In the genomic region with DNA sequence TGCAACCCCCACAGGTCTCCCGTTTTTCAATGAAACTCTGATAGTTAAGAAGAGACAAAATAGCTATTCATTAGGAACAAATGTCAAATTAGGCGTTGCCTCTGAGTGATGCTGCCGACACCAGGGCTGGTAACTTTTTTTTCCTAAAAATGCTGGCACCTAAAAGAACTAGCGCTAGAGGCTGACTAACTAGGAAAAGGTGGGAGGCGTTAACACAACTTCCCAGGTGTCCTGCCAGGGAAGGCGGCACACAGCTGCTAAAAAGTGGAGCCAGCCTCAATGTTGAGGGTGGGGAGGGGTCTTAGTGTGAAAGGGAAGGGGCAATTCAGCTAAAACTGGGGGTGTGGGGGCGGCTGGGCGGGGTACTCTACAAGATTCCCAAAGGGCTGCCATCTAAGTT, we compare ENCODE assay signal across 18 cellular contexts. TPM values are rescaled to one million over a fixed set of nuclear protein-coding genes. Genes with fewer than 3 reads are reported as not detected.
DNase-seq lines count a peak whose midpoint lies in the region; ATAC-seq, FAIRE-seq and TF ChIP-seq lines count a peak whose summit lies in the region.
"Had no signal": no experiment of that assay in that cellular context is flagged by ENCODE, and none has a peak within 500 bp of the region (broad histone marks: within the 10 kb centered on the region; RNA-seq: fewer than 3 reads in every experiment).

No MANE protein-coding gene starts in this region.

- no peaks in the 10 kb centered on the region for H3K79me2 ChIP-seq in H1 (ENCODE audit: control insufficient read depth in 1 of 2, insufficient read depth in 2 of 2, low read length in 2 of 2)

- no peak overlapping the region for H2BK12ac ChIP-seq in H1 (ENCODE audit: low read depth, low read length)

- intact Hi-C loops in Right ventricle myocardium inferior (cut with DNase I) (loop anchor here (10.0 kb wide), 1 partner anchor 281 kb away; no protein-coding TSS in a partner anchor), transverse colon (cut with DNase I; ENCODE audit: low total_unique reads) (loop anchor here (10.0 kb wide), 1 partner anchor 581 kb away; no protein-coding TSS in a partner anchor)

- no peak overlapping the region for H4K91ac ChIP-seq in H1 (replicated peaks; ENCODE audit: insufficient read length, low read length)

- peaks cover 11% of the 10 kb centered on the region; the same call in 1 of the 2 replicates for H3K23me2 ChIP-seq in H1 (ENCODE audit: low read depth, low read length)

- WGBS in H1 (ENCODE audit: extremely low coverage in 1 of 2, insufficient coverage in 1 of 2, insufficient read length in 1 of 2, insufficient replicate concordance in 2 of 2, low coverage in 1 of 2, low lambda C conversion rate in 2 of 2, missing lambda C conversion rate in 1 of 2), 2 experiments: 1% methylated on average over 6 of the region's 8 CpGs; no CpG with 5 or more reads in 1 of the 2 experiments
- 54% methylated on average over 8 of the region's 8 CpGs; no CpG with 5 or more reads in 1 of the 2 donors for WGBS in transverse colon (ENCODE audit: low coverage in 1 of 2), 2 donors

- DNase-seq in cardiac muscle cell (ENCODE audit: low read depth in 1 of 2, low spot score in 1 of 2) (no peak), Right ventricle myocardium inferior (ENCODE audit: missing footprints) (no peak), H1 (ENCODE audit: low read depth in 1 of 2, low spot score in 2 of 2) (no peak), transverse colon (no peak), SW480 (ENCODE audit: low spot score) (no peak), RPMI8226 (no peak), NOMO-1 treated with DMSO at 0.1 percent for 48 hours (lab: John Stamatoyannopoulos, UW; ENCODE audit: unreplicated experiment) (no peak)
- DNase-seq: activated CD4-positive, alpha-beta T cell treated with anti-CD3 and anti-CD28 coated beads, Interleukin-2, amount 10 ng/mL, durations not matched to agents 24 days and 14 days; activated T-cell treated with anti-CD3 and anti-CD28 coated beads, Interleukin-2, amount 50 U/mL, for 72 hours; amniotic stem cell; effector CD8-positive, alpha-beta T cell; NCI-H1930; NCI-H526; retina; stimulated activated CD8-positive, alpha-beta memory T cell treated with anti-CD3 and anti-CD28 coated beads, Interleukin-4, amount 100 ng/mL, for 48 hours had no signal

- H2BK15ac ChIP-seq in H1 (ENCODE audit: low read length): no peak overlapping the region

- TF ChIP-seq EP300 in H1 (IDR thresholded peaks at IDR 0.05; ENCODE audit: borderline replicate concordance in 1 of 2, low read depth in 2 of 2, low read length in 2 of 2) (no peak), transverse colon (IDR thresholded peaks at IDR 0.05; ENCODE audit: low read depth) (no peak)

- no peak overlapping the region for H4K8ac ChIP-seq in H1 (ENCODE audit: extremely low read depth, insufficient read depth, low read length)

- H3K4me1 ChIP-seq in cardiac muscle cell (ENCODE audit: low read depth): peaks cover 83% of the 10 kb centered on the region
- peaks cover 22 to 66% (median 46%) of the 10 kb centered on the region in 4 experiments for H3K4me1 ChIP-seq in H1 (replicated peaks in 1 of 4; ENCODE audit: control insufficient read depth in 3 of 4, insufficient read depth in 4 of 4, low read length in 3 of 4)
- no peaks in the 10 kb centered on the region for H3K4me1 ChIP-seq in muscle layer of colon (ENCODE audit: insufficient read depth, low read length)
- H3K4me1 ChIP-seq in transverse colon: peaks cover 2 to 22% (median 16%) of the 10 kb centered on the region in 4 donors

- TF ChIP-seq POLR2A in H1 (IDR thresholded peaks at IDR 0.05; ENCODE audit: control extremely low read depth in 1 of 2, low read depth in 2 of 2, low read length in 2 of 2): no peak
- no peak for TF ChIP-seq POLR2A in transverse colon (IDR thresholded peaks at IDR 0.05)

- POLR2A ChIA-PET in H1 (lab: Charles Lee; ENCODE audit: partially characterized antibody): interaction anchor here (0.6 to 1.8 kb wide), 2 partner anchors 44 to 126 kb away, joined by 3 to 5 read pairs; no protein-coding TSS in a partner anchor

- no peaks in the 10 kb centered on the region for H3K79me1 ChIP-seq in H1 (ENCODE audit: low read depth, low read length)

- no peak for TF ChIP-seq RAD21 in H1 (IDR thresholded peaks at IDR 0.05 in 1 of 2, conservative IDR thresholded peaks at IDR 0.05 in 1 of 2; ENCODE audit: low read depth in 2 of 2, low read length in 2 of 2)

- no peak for TF ChIP-seq CTCF in cardiac muscle cell (IDR thresholded peaks at IDR 0.05; ENCODE audit: low read depth, low read length)
- TF ChIP-seq CTCF in H1 (IDR thresholded peaks at IDR 0.05; ENCODE audit: control extremely low read depth in 1 of 3, insufficient read depth in 1 of 3, low read depth in 1 of 3, low read length in 3 of 3): no peak
- TF ChIP-seq CTCF in transverse colon (IDR thresholded peaks at IDR 0.05): no peak

- H3K4me3 ChIP-seq in cardiac muscle cell: peak overlapping the region; percentile 77
- H3K4me3 ChIP-seq in H1 (ENCODE audit: extremely low read depth in 1 of 4, insufficient read depth in 2 of 4, low read depth in 3 of 4, low read length in 4 of 4): peak overlapping the region in 2 of 4 experiments; percentile 10 to 69; a peak in 3 of 8 replicates
- peak overlapping the region; percentile 13 to 41 for H3K4me3 ChIP-seq in muscle layer of colon (ENCODE audit: low read depth in 1 of 2, low read length in 2 of 2)
- H3K4me3 ChIP-seq in transverse colon: no peak overlapping the region

- H4K20me1 ChIP-seq in H1 (replicated peaks in 1 of 2; ENCODE audit: control insufficient read depth in 1 of 2, insufficient read depth in 2 of 2, low read length in 2 of 2): peaks cover 9 to 12% of the 10 kb centered on the region in 2 experiments

- H3K4ac ChIP-seq in H1 (replicated peaks; ENCODE audit: insufficient read length, low read depth, low read length): no peak overlapping the region

- no peaks in the 10 kb centered on the region for H3K36me3 ChIP-seq in cardiac muscle cell
- peaks cover 0 to 24% (median 0%) of the 10 kb centered on the region in 4 experiments; a peak in 1 of 8 replicates for H3K36me3 ChIP-seq in H1 (ENCODE audit: control insufficient read depth in 2 of 4, insufficient read depth in 4 of 4, low read length in 3 of 4)
- no peaks in the 10 kb centered on the region for H3K36me3 ChIP-seq in muscle layer of colon (ENCODE audit: insufficient read depth, low read length)
- no peaks in the 10 kb centered on the region for H3K36me3 ChIP-seq in transverse colon

- CTCF ChIA-PET in H1 (lab: Charles Lee; ENCODE audit: partially characterized antibody): interaction anchor here (0.6 to 1.8 kb wide), 7 partner anchors 9 to 124 kb away, joined by 3 to 4 read pairs (median 3); no protein-coding TSS in a partner anchor

- no peak overlapping the region for H3K56ac ChIP-seq in H1 (replicated peaks; ENCODE audit: insufficient read length, low read depth, low read length)

- H3K4me2 ChIP-seq in H1 (ENCODE audit: insufficient read depth in 1 of 2, low read depth in 2 of 2, low read length in 2 of 2): peak overlapping the region; percentile 83 to 95

- no peak overlapping the region for H3K23ac ChIP-seq in H1 (ENCODE audit: insufficient read length)

- H3K14ac ChIP-seq in H1 (ENCODE audit: insufficient read length): no peak overlapping the region

- no peak overlapping the region for H2AK5ac ChIP-seq in H1 (ENCODE audit: low read depth, low read length)

- ATAC-seq in Right ventricle myocardium inferior: no peak
- ATAC-seq: activated T-cell treated with anti-CD3 and anti-CD28 coated beads, Interleukin-2, amount 50 U/mL, for 72 hours had no signal

- H4K5ac ChIP-seq in H1 (ENCODE audit: insufficient read length, low read depth, low read length): no peak overlapping the region

- no peak overlapping the region for H3K27ac ChIP-seq in cardiac muscle cell
- no peak overlapping the region for H3K27ac ChIP-seq in H1 (ENCODE audit: low read depth, low read length)
- H3K27ac ChIP-seq in muscle layer of colon (ENCODE audit: low read depth, low read length): no peak overlapping the region
- H3K27ac ChIP-seq in transverse colon: peak overlapping the region in 3 of 4 donors; percentile 10 to 85 (median 48)

- no peak overlapping the region for H3K18ac ChIP-seq in H1 (ENCODE audit: extremely low read depth, low read length)

- H3K9me3 ChIP-seq in cardiac muscle cell (ENCODE audit: low read depth) (no peaks in the 10 kb centered on the region), H1 (ENCODE audit: insufficient read depth in 2 of 2, low read depth in 1 of 2, low read length in 1 of 2) (no peaks in the 10 kb centered on the region), muscle layer of colon (ENCODE audit: low read length) (no peaks in the 10 kb centered on the region), transverse colon (no peaks in the 10 kb centered on the region)

- H2BK120ac ChIP-seq in H1 (replicated peaks; ENCODE audit: low read depth, low read length): no peak overlapping the region

- H3K27me3 ChIP-seq in cardiac muscle cell (peaks cover 36% of the 10 kb centered on the region), H1 (replicated peaks in 1 of 4; ENCODE audit: control insufficient read depth in 3 of 4, extremely low read depth in 1 of 4, insufficient read depth in 3 of 4, low read length in 3 of 4) (peaks cover 51 to 90% (median 69%) of the 10 kb centered on the region in 4 experiments), muscle layer of colon (ENCODE audit: control insufficient read depth in 1 of 2, insufficient read depth in 2 of 2, low read length in 2 of 2) (peaks cover 0 to 36% of the 10 kb centered on the region in 2 donors), transverse colon (peaks cover 48% of the 10 kb centered on the region)

- in situ Hi-C loops in transverse colon (cut with MboI; ENCODE audit: low pct_ligation_motif_present in 1 of 4, low pct_unique_long_range_greater_than_20kb in 1 of 4, low sequenced_read_pairs in 3 of 4): no loop called here

- 0 out of 2 replicates have a peak overlapping the region, but pooled peaks have one; percentile 18 for H2BK5ac ChIP-seq in H1 (ENCODE audit: low read depth, low read length)

- no peak overlapping the region for H3K9ac ChIP-seq in H1 (replicated peaks in 1 of 4; ENCODE audit: extremely low read depth in 1 of 4, low read depth in 3 of 4, low read length in 3 of 4)
- H3K9ac ChIP-seq in muscle layer of colon (ENCODE audit: low read length): no peak overlapping the region

- H2AFZ ChIP-seq in H1 (ENCODE audit: low read length): no peak overlapping the region

- no peak overlapping the region for H2BK20ac ChIP-seq in H1 (ENCODE audit: low read length)

- FAIRE-seq in H1 (lab: Jason Lieb, UNC): no peak
- FAIRE-seq: frontal cortex, G401.6 had no signal

RNA-seq across cellular contexts. Expression of gene MN1, which starts 5.4 kb away (rescaled TPM):
- total RNA-seq in cardiac muscle cell (27.8 and 45.8 TPM in 2 replicates), Right ventricle myocardium inferior (5.3 TPM), transverse colon (1 to 10 TPM; 1.1 to 4.2 (median 3.0) TPM)
- polyA plus RNA-seq in cardiac muscle cell (7.8 and 15.7 TPM in 2 replicates), H1 (2011; rRNA removed) (3.1 and 5.0 TPM in 2 replicates)
- total RNA-seq in H1 (2021; fragmentation: NEBNext Ultra II Directional; extraction: Animal tissue kit (Norgen Biotek cat#: 25700)): 4.9 and 5.2 TPM in 2 replicates
- 2.5 TPM for polyA plus RNA-seq in H1 (2011; cell fraction: cytosol; rRNA removed)
- 5.9 TPM for polyA plus RNA-seq in H1 (2011; cell fraction: nucleus; rRNA removed)
- polyA plus RNA-seq in H1 (2012, experiment 1 of 2): 2.5 to 3.7 TPM (median 3.4 TPM) in 4 replicates
- 1.8 TPM for polyA plus RNA-seq in H1 (2012, experiment 2 of 2)
- 2.8 TPM for polyA plus RNA-seq in H1 (2013, experiment 1 of 2)
- 3.1 TPM for polyA plus RNA-seq in H1 (2013, experiment 2 of 2)
- 2.0 and 3.1 TPM in 2 replicates for polyA minus RNA-seq in H1 (2011; rRNA and poly(A)+ RNA removed)
- polyA minus RNA-seq in H1 (2011; cell fraction: cytosol; rRNA and poly(A)+ RNA removed): 5.6 TPM
- 3.3 TPM for polyA minus RNA-seq in H1 (2011; cell fraction: nucleus; rRNA and poly(A)+ RNA removed)

Comparison
In these comparisons a context has a peak if more than half of its experiments do, and no peak if none do; other contexts are left out.
1. H3K27ac ChIP-seq: peak in transverse colon (3 of 4); none in cardiac muscle cell (single experiment), H1 (single experiment) and muscle layer of colon (single experiment).
2. H3K4me3 ChIP-seq: peak in cardiac muscle cell (single experiment) and muscle layer of colon (2 of 2); none in transverse colon (0 of 4).